Comparison of ENCODE assay signal across 22 cellular contexts in genomic region chr1:19042675-19043578, GRCh38.
DNase-seq lines count a peak whose midpoint lies in the region; ATAC-seq, FAIRE-seq and TF ChIP-seq lines count a peak whose summit lies in the region.
"Had no signal": no experiment of that assay in that cellular context is flagged by ENCODE, and none has a peak within 500 bp of the region (broad histone marks: within the 10 kb centered on the region; RNA-seq: fewer than 3 reads in every experiment).

No MANE protein-coding gene starts in this region.

- TF ChIP-seq EP300 in GM12878 (IDR thresholded peaks at IDR 0.05; ENCODE audit: borderline replicate concordance in 1 of 2, control insufficient read depth in 1 of 2, low read depth in 2 of 2, low read length in 2 of 2): no peak

- no peaks in the 10 kb centered on the region for H3K9me3 Mint-ChIP-seq in natural killer cell treated with Interleukin-12 subunit alpha and Interleukin-12 subunit beta and Interleukin-15 and Interleukin-18, amount 100 ng/mL, for 72 hours
- H3K9me3 Mint-ChIP-seq in natural killer cell: no peaks in the 10 kb centered on the region
- no peaks in the 10 kb centered on the region for H3K9me3 Mint-ChIP-seq in effector memory CD8-positive, alpha-beta T cell
- H3K9me3 Mint-ChIP-seq: activated naive CD4-positive, alpha-beta T cell treated with anti-CD3 and anti-CD28 coated beads, Interleukin-2, amount 50 U/mL, for 72 hours; HFFc6 had no signal

- RAD21 ChIA-PET in GM12878 (lab: Charles Lee; ENCODE audit: unreplicated experiment): interaction anchor here (0.6 to 1.1 kb wide), 2 partner anchors 9 to 83 kb away, joined by 3 read pairs; no protein-coding TSS in a partner anchor

- no peak for TF ChIP-seq POLR2A in GM12878 (IDR thresholded peaks at IDR 0.05; ENCODE audit: low read depth, low read length)

- ATAC-seq in natural killer cell treated with Interleukin-12 subunit alpha and Interleukin-12 subunit beta and Interleukin-15 and Interleukin-18, amount 100 ng/mL, for 72 hours: no peak
- ATAC-seq in natural killer cell (no peak), GM12878 (peak; percentile 21; the same call in 1 of the 3 replicates), lung (ENCODE audit: insufficient read depth, low FRiP score) (peak; percentile 65), upper lobe of right lung (no peak), HG03565 (IDR thresholded peaks at IDR 0.05; ENCODE audit: unreplicated experiment) (no peak)
- ATAC-seq in effector memory CD8-positive, alpha-beta T cell (replicated peaks): no peak
- ATAC-seq: heart left ventricle had no signal

- no peaks in the 10 kb centered on the region for H3K36me3 ChIP-seq in GM12878 (ENCODE audit: control insufficient read depth in 2 of 2, insufficient read depth in 2 of 2, low read length in 1 of 2)
- no peaks in the 10 kb centered on the region for H3K36me3 ChIP-seq in lung (ENCODE audit: control insufficient read depth in 2 of 2, insufficient read depth in 2 of 2, low read length in 2 of 2)
- H3K36me3 ChIP-seq in upper lobe of right lung: no peaks in the 10 kb centered on the region
- H3K36me3 ChIP-seq: brain microvascular endothelial cell, heart left ventricle, neutrophil, right atrium auricular region, thyroid gland had no signal

- no peak overlapping the region for H3K9ac ChIP-seq in GM12878 (ENCODE audit: control insufficient read depth, insufficient read depth, low read length)

- H3K4me1 Mint-ChIP-seq in natural killer cell treated with Interleukin-12 subunit alpha and Interleukin-12 subunit beta and Interleukin-15 and Interleukin-18, amount 100 ng/mL, for 72 hours (ENCODE audit: low read depth in 2 of 2): peaks cover 6 to 7% of the 10 kb centered on the region in 2 donors
- H3K4me1 Mint-ChIP-seq in natural killer cell: peaks cover 7 to 13% of the 10 kb centered on the region in 2 donors
- H3K4me1 Mint-ChIP-seq in effector memory CD8-positive, alpha-beta T cell (ENCODE audit: low read depth in 2 of 2): peaks cover 14 to 18% of the 10 kb centered on the region in 2 donors

- peaks cover 0 to 2% of the 10 kb centered on the region in 2 experiments; a peak in 2 of 4 replicates for H3K27me3 ChIP-seq in GM12878 (replicated peaks in 1 of 2; ENCODE audit: control insufficient read depth in 2 of 2, insufficient read depth in 2 of 2, low read length in 1 of 2)
- H3K27me3 ChIP-seq in lung (ENCODE audit: control insufficient read depth, insufficient read depth): no peaks in the 10 kb centered on the region
- H3K27me3 ChIP-seq in upper lobe of right lung: peaks cover 14% of the 10 kb centered on the region
- H3K27me3 ChIP-seq: brain microvascular endothelial cell, thyroid gland had no signal

- SMC1A ChIA-PET in GM12878 (lab: Charles Lee; ENCODE audit: uncharacterized antibody, unreplicated experiment): interaction anchor here (0.9 to 1.3 kb wide), 2 partner anchors 47 to 57 kb away, joined by 3 read pairs; no protein-coding TSS in a partner anchor

- H3K36me3 Mint-ChIP-seq in natural killer cell treated with Interleukin-12 subunit alpha and Interleukin-12 subunit beta and Interleukin-15 and Interleukin-18, amount 100 ng/mL, for 72 hours: no peaks in the 10 kb centered on the region
- no peaks in the 10 kb centered on the region for H3K36me3 Mint-ChIP-seq in natural killer cell
- H3K36me3 Mint-ChIP-seq in effector memory CD8-positive, alpha-beta T cell (ENCODE audit: insufficient read depth): peaks cover 4% of the 10 kb centered on the region
- H3K36me3 Mint-ChIP-seq: activated naive CD4-positive, alpha-beta T cell treated with anti-CD3 and anti-CD28 coated beads, Interleukin-2, amount 50 U/mL, for 72 hours had no signal

- no peaks in the 10 kb centered on the region for H4K20me1 ChIP-seq in GM12878 (ENCODE audit: control insufficient read depth, insufficient read depth)

- no peak overlapping the region for H3K4me2 ChIP-seq in GM12878 (ENCODE audit: control insufficient read depth, insufficient read depth)

- POLR2A ChIA-PET in GM12878 (lab: Charles Lee): interaction anchor here (0.6 kb wide), 1 partner anchor 105 kb away, joined by 3 read pairs; no protein-coding TSS in a partner anchor

- H3K79me2 ChIP-seq in GM12878 (ENCODE audit: control insufficient read depth, insufficient read depth, low read length): no peaks in the 10 kb centered on the region

- H3K27me3 Mint-ChIP-seq in natural killer cell treated with Interleukin-12 subunit alpha and Interleukin-12 subunit beta and Interleukin-15 and Interleukin-18, amount 100 ng/mL, for 72 hours: peaks cover 24 to 28% of the 10 kb centered on the region in 2 donors
- H3K27me3 Mint-ChIP-seq in natural killer cell (ENCODE audit: low read depth in 2 of 2): peaks cover 24 to 54% of the 10 kb centered on the region in 2 donors
- H3K27me3 Mint-ChIP-seq in effector memory CD8-positive, alpha-beta T cell: peaks cover 52 to 83% of the 10 kb centered on the region in 2 donors

- no TSS peak for BruUV-seq in GM12878 (replicated peaks; lab: Mats Ljungman, UMichigan)

- H2AFZ ChIP-seq in GM12878 (ENCODE audit: control insufficient read depth, low read depth, low read length): no peak overlapping the region

- H3K27ac Mint-ChIP-seq in natural killer cell treated with Interleukin-12 subunit alpha and Interleukin-12 subunit beta and Interleukin-15 and Interleukin-18, amount 100 ng/mL, for 72 hours: no peak overlapping the region
- no peak overlapping the region for H3K27ac Mint-ChIP-seq in natural killer cell
- H3K27ac Mint-ChIP-seq in effector memory CD8-positive, alpha-beta T cell: no peak overlapping the region
- H3K27ac Mint-ChIP-seq: HFFc6 had no signal

- no peak for TF ChIP-seq CTCF in natural killer cell (IDR thresholded peaks at IDR 0.05)
- TF ChIP-seq CTCF in GM12878 (IDR thresholded peaks at IDR 0.05 in 2 of 3, conservative IDR thresholded peaks at IDR 0.05 in 1 of 3; ENCODE audit: control insufficient read depth in 2 of 3, extremely low read depth in 1 of 3, insufficient read depth in 1 of 3, low read depth in 3 of 3, low read length in 3 of 3): no peak
- TF ChIP-seq CTCF in lung (IDR thresholded peaks at IDR 0.05; ENCODE audit: control extremely low read depth, extremely low read depth): no peak
- no peak for TF ChIP-seq CTCF in upper lobe of right lung (IDR thresholded peaks at IDR 0.05)

- H3K4me3 ChIP-seq in GM12878 (no peak overlapping the region), lung (no peak overlapping the region), upper lobe of right lung (no peak overlapping the region)
- H3K4me3 ChIP-seq: dorsolateral prefrontal cortex, heart left ventricle, right atrium auricular region, thyroid gland had no signal

- no peak overlapping the region for H3K4me3 Mint-ChIP-seq in natural killer cell treated with Interleukin-12 subunit alpha and Interleukin-12 subunit beta and Interleukin-15 and Interleukin-18, amount 100 ng/mL, for 72 hours
- H3K4me3 Mint-ChIP-seq in natural killer cell: no peak overlapping the region
- no peak overlapping the region for H3K4me3 Mint-ChIP-seq in effector memory CD8-positive, alpha-beta T cell
- H3K4me3 Mint-ChIP-seq: HFFc6 had no signal

- CTCF ChIA-PET in GM12878 (lab: Yijun Ruan, JAX): interaction anchor here (0.6 to 2.3 kb wide), 5 partner anchors 9 to 135 kb away, joined by 3 to 12 read pairs (median 3); no protein-coding TSS in a partner anchor

- H3K4me1 ChIP-seq in GM12878 (ENCODE audit: control insufficient read depth, insufficient read depth, low read length) (no peaks in the 10 kb centered on the region), lung (ENCODE audit: control insufficient read depth in 2 of 2, insufficient read depth in 2 of 2, low read length in 2 of 2) (peaks cover 0 to 4% of the 10 kb centered on the region in 2 donors), upper lobe of right lung (no peaks in the 10 kb centered on the region)
- H3K4me1 ChIP-seq: heart left ventricle, right atrium auricular region, thyroid gland had no signal

- DNase-seq in natural killer cell treated with Interleukin-12 subunit alpha and Interleukin-12 subunit beta and Interleukin-15 and Interleukin-18, amount 100 ng/mL, for 72 hours (ENCODE audit: low spot score): peak; percentile 29
- DNase-seq in natural killer cell (no peak), GM12878 (ENCODE audit: low read depth, low spot score) (no peak), lung (ENCODE audit: low spot score) (no peak), upper lobe of right lung (peak; percentile 63), NCI-H69 (lab: John Stamatoyannopoulos, UW) (no peak)
- DNase-seq in effector memory CD8-positive, alpha-beta T cell: no peak
- DNase-seq: brain microvascular endothelial cell, GF-D8, heart left ventricle, HFFc6, islet precursor cell, midbrain, NCI-H1092 treated with DMSO at 0.1 percent for 48 hours, NCI-H82, thyroid gland had no signal

- intact Hi-C loops in natural killer cell (cut with micrococcal nuclease): no loop called here
- intact Hi-C loops in GM12878 (cut with micrococcal nuclease; ENCODE audit: unreplicated experiment): no loop called here
- intact Hi-C loops in upper lobe of right lung (cut with DNase I): no loop called here

- no peak for TF ChIP-seq RAD21 in GM12878 (IDR thresholded peaks at IDR 0.05; ENCODE audit: insufficient read depth, low read depth, low read length)

- in situ Hi-C loops in GM12878 (cut with MboI): no loop called here

- 25% methylated on average over 18 of the region's 18 CpGs for WGBS in GM12878 (ENCODE audit: insufficient coverage, insufficient replicate concordance, low lambda C conversion rate, missing lambda C conversion rate)
- 55 to 64% methylated on average over 18 of the region's 18 CpGs for WGBS in lung, 2 donors

- FAIRE-seq in GM12878 (lab: Jason Lieb, UNC): no peak
- FAIRE-seq: TTC549 had no signal

- H3K27ac ChIP-seq in GM12878 (ENCODE audit: control insufficient read depth, insufficient read depth) (no peak overlapping the region), lung (ENCODE audit: low read depth in 1 of 2, low read length in 1 of 2) (no peak overlapping the region), upper lobe of right lung (no peak overlapping the region)
- H3K27ac ChIP-seq: brain microvascular endothelial cell, dorsolateral prefrontal cortex, heart left ventricle, neutrophil, right atrium auricular region, thyroid gland had no signal

- H3K9me3 ChIP-seq in GM12878 (replicated peaks; ENCODE audit: control insufficient read depth, insufficient read depth, low read length) (no peaks in the 10 kb centered on the region), lung (ENCODE audit: control insufficient read depth in 2 of 2, insufficient read depth in 1 of 2, low read length in 1 of 2) (no peaks in the 10 kb centered on the region), upper lobe of right lung (no peaks in the 10 kb centered on the region)
- H3K9me3 ChIP-seq: heart left ventricle, neutrophil, right atrium auricular region, thyroid gland had no signal

TF ChIP-seq in GM12878, 131 proteins besides CTCF, POLR2A, EP300 and RAD21 (continues in another document):
- TF ChIP-seq NFXL1 (IDR thresholded peaks at IDR 0.05; ENCODE audit: borderline replicate concordance): no peak
- TF ChIP-seq KDM1A (IDR thresholded peaks at IDR 0.05; ENCODE audit: borderline replicate concordance): no peak
- TF ChIP-seq YY1 (IDR thresholded peaks at IDR 0.05; ENCODE audit: low read depth, low read length): no peak
- TF ChIP-seq NRF1 (conservative IDR thresholded peaks at IDR 0.05; ENCODE audit: low read depth, low read length): no peak
- TF ChIP-seq LARP7 (IDR thresholded peaks at IDR 0.05): no peak

Comparison
In these comparisons a context has a peak if more than half of its experiments do, and no peak if none do; other contexts are left out.
1. DNase-seq: peak in natural killer cell treated with Interleukin-12 subunit alpha and Interleukin-12 subunit beta and Interleukin-15 and Interleukin-18, amount 100 ng/mL, for 72 hours (single experiment) and upper lobe of right lung (single experiment); none in natural killer cell (single experiment), GM12878 (single experiment), lung (single experiment), NCI-H69 (single experiment) and effector memory CD8-positive, alpha-beta T cell (0 of 3).
2. ATAC-seq: peak in GM12878 (single experiment) and lung (single experiment); none in natural killer cell treated with Interleukin-12 subunit alpha and Interleukin-12 subunit beta and Interleukin-15 and Interleukin-18, amount 100 ng/mL, for 72 hours (0 of 2), natural killer cell (0 of 3), upper lobe of right lung (single experiment), HG03565 (single experiment) and effector memory CD8-positive, alpha-beta T cell (single experiment).